ENCODE assay signal across 11 cellular contexts in the genomic region with DNA sequence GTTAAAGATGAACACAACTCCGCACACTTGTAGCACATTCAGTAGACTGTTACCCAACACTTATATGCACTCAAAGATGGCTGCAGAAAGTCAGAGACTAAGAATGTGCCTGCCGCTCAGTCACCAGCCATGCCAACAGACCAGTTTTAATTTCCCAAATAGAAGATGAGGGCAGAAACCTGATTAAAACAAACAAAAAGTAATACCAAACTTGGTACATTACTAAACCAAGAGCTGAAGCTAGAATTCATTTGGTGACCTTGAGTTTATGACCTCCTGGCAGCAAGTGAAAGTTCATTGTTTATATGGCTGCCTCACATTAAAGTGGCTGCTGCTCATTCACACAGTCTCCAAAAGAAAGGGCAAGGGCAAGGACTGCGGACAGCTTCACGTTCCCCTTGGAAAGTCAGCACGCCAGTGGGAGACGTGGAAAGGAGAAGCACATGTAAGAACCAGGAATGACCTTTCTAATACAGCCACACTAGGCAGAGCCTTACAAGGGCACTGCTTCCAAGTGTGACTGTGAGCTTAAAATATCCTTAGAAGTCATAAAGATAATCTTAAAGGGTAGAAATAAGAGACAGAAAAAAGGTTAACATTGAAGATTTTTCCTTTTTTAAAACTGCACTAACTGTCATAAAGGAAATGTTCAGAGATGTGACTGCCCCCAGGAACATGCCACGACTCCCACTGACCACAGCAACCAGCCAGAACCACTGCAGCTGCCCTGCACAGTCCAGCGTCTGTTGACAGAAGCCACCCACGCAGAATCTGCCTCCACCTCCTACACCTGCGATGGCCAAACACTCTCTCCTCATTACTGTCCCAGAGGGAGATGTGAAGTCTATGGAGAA.
DNase-seq lines count a peak whose midpoint lies in the region; ATAC-seq, FAIRE-seq and TF ChIP-seq lines count a peak whose summit lies in the region.
"Had no signal": no experiment of that assay in that cellular context is flagged by ENCODE, and none has a peak within 500 bp of the region (broad histone marks: within the 10 kb centered on the region; RNA-seq: fewer than 3 reads in every experiment).

No MANE protein-coding gene starts in this region.

- no peak overlapping the region for H3K27ac ChIP-seq in astrocyte (ENCODE audit: low read depth, low read length)
- no peak overlapping the region for H3K27ac ChIP-seq in hepatocyte
- no peak overlapping the region for H3K27ac ChIP-seq in colonic mucosa

- H3K9ac ChIP-seq in astrocyte (ENCODE audit: low read length) = no peak overlapping the region
- no peak overlapping the region for H3K9ac ChIP-seq in colonic mucosa (ENCODE audit: low read depth in 2 of 2, low read length in 2 of 2)

- peaks cover 14% of the 10 kb centered on the region for H3K36me3 Mint-ChIP-seq in astrocyte (ENCODE audit: low read depth, unreplicated experiment)

- intact Hi-C loops in sciatic nerve (cut with DNase I) = no loop called here
- intact Hi-C loops in colonic mucosa (cut with DNase I) = loop anchor here (10.0 kb wide), 1 partner anchor 71 kb away; the partner anchor contains the start of gene STK24

- TF ChIP-seq CTCF in astrocyte (IDR thresholded peaks at IDR 0.05; ENCODE audit: insufficient read depth, low read depth, low read length) = no peak
- no peak for TF ChIP-seq CTCF in hepatocyte (IDR thresholded peaks at IDR 0.05; ENCODE audit: poor library complexity)
- no peak for TF ChIP-seq CTCF in colonic mucosa (IDR thresholded peaks at IDR 0.05)

- H3K27me3 ChIP-seq in astrocyte (ENCODE audit: insufficient read depth, low read length) = no peaks in the 10 kb centered on the region
- H3K27me3 ChIP-seq in hepatocyte = no peaks in the 10 kb centered on the region
- no peaks in the 10 kb centered on the region for H3K27me3 ChIP-seq in colonic mucosa

- H3K4me1 ChIP-seq in astrocyte (ENCODE audit: insufficient read depth, low read length) = peaks cover 30% of the 10 kb centered on the region
- H3K4me1 ChIP-seq in hepatocyte (ENCODE audit: insufficient read depth) = peaks cover 25% of the 10 kb centered on the region
- H3K4me1 ChIP-seq in colonic mucosa = peaks cover 16% of the 10 kb centered on the region

- H3K27ac Mint-ChIP-seq in astrocyte (ENCODE audit: unreplicated experiment) = peak overlapping the region; percentile 54

- H3K27me3 Mint-ChIP-seq in astrocyte (ENCODE audit: low read depth, unreplicated experiment) = no peaks in the 10 kb centered on the region
- H3K27me3 Mint-ChIP-seq: type B pancreatic cell had no signal

- peaks cover 83% of the 10 kb centered on the region for H4K20me1 ChIP-seq in astrocyte (ENCODE audit: insufficient read depth, low read length)
- peaks cover 58% of the 10 kb centered on the region for H4K20me1 ChIP-seq in hepatocyte (ENCODE audit: insufficient read depth, poor library complexity, severe bottlenecking)

- H3K79me2 ChIP-seq in astrocyte (ENCODE audit: insufficient read depth, low read length) (peaks cover 100% of the 10 kb centered on the region), hepatocyte (peaks cover 100% of the 10 kb centered on the region)

- no peaks in the 10 kb centered on the region for H3K9me2 ChIP-seq in hepatocyte (replicated peaks; ENCODE audit: insufficient read depth)

- no peak overlapping the region for H2AFZ ChIP-seq in astrocyte (ENCODE audit: low read depth, low read length)
- no peak overlapping the region for H2AFZ ChIP-seq in hepatocyte

- FAIRE-seq in astrocyte (lab: Jason Lieb, UNC) = no peak

- WGBS in hepatocyte (ENCODE audit: low lambda C conversion rate, missing lambda C conversion rate) = 76% methylated on average over 10 of the region's 10 CpGs

- H3K36me3 ChIP-seq in astrocyte (ENCODE audit: insufficient read depth, low read length) (peaks cover 4% of the 10 kb centered on the region), hepatocyte (replicated peaks; ENCODE audit: insufficient read depth, low read depth) (no peaks in the 10 kb centered on the region), colonic mucosa (no peaks in the 10 kb centered on the region)
- H3K36me3 ChIP-seq: HAP-1 had no signal

- H3K4me3 ChIP-seq in astrocyte (ENCODE audit: insufficient read depth, low read depth, low read length) (no peak overlapping the region), hepatocyte (no peak overlapping the region), colonic mucosa (no peak overlapping the region)
- H3K4me3 ChIP-seq: HAP-1 had no signal

- DNase-seq in EH (ENCODE audit: low read depth) = peak; percentile 44
- DNase-seq in astrocyte (ENCODE audit: low read depth) = no peak
- DNase-seq in hepatocyte (ENCODE audit: low spot score) = no peak
- no peak for DNase-seq in sciatic nerve (ENCODE audit: low spot score)
- no peak for DNase-seq in GF-D8 (lab: John Stamatoyannopoulos, UW)
- no peak for DNase-seq in colonic mucosa
- no peak for DNase-seq in NCI-H524 (lab: John Stamatoyannopoulos, UW)
- DNase-seq: NCI-H2171 had no signal

- peak overlapping the region; percentile 38 for H3K4me2 ChIP-seq in astrocyte (ENCODE audit: low read length)
- H3K4me2 ChIP-seq in hepatocyte = peak overlapping the region; percentile 25

- no peaks in the 10 kb centered on the region for H3K9me3 Mint-ChIP-seq in astrocyte (ENCODE audit: unreplicated experiment)
- H3K9me3 Mint-ChIP-seq: type B pancreatic cell had no signal

- no peak overlapping the region for H3K4me3 Mint-ChIP-seq in astrocyte (ENCODE audit: unreplicated experiment)

- no peaks in the 10 kb centered on the region for H3K9me3 ChIP-seq in astrocyte (ENCODE audit: insufficient read depth, low read depth, low read length)
- no peaks in the 10 kb centered on the region for H3K9me3 ChIP-seq in hepatocyte (ENCODE audit: low read depth)
- no peaks in the 10 kb centered on the region for H3K9me3 ChIP-seq in colonic mucosa
- H3K9me3 ChIP-seq: HAP-1 had no signal

- peaks cover 65% of the 10 kb centered on the region for H3K4me1 Mint-ChIP-seq in astrocyte (ENCODE audit: low read depth, unreplicated experiment)

- ATAC-seq in sciatic nerve = peak; percentile 67
- no peak for ATAC-seq in GM21576 (IDR thresholded peaks at IDR 0.05; ENCODE audit: unreplicated experiment)
